1 cellular context compared by ENCODE assay signal in the genomic region with DNA sequence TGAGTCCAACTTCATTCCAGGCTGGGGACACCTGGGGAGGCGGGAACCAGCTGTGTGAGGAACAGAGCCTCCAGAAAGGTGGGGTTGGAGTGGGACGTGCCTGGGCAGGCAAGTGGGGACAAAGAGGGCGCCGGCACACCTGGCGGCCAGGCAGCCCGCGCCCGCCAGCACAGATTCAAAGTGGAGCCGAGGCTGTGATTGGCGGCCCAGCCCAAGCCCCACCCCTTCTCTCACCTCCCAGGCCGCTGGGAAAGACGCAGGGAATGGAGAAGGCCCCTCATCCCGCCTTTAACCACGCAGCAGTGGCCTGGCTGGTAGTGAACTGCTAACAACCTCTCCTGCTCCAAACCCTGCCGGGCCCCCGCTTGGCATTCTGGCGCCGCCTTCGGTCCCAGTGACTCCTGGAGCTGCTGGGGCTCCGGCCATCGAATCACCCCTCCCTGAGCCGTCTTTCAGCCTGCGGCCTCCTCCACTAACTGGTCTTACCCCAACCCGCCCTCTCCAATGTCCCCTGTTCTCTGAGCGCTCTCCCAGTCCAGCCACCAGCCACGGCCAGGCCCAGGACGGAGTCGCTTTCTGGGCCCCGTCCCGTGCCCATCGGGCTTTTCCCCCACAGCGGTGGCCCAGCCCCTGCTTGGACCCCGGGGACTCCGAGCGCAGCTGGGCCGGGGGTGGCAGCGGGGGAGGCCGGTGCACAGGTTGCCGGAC.
TF ChIP-seq lines count a peak whose summit lies in the region.

No MANE protein-coding gene starts in this region.

TF ChIP-seq in HepG2, 621 proteins besides CTCF, POLR2A, EP300 and RAD21 (continued from another document and continues in another):
- TF ChIP-seq HNF1A (IDR thresholded peaks at IDR 0.05; ENCODE audit: low read depth) (no peak), HNF1A (CRISPR knock-in tag; IDR thresholded peaks at IDR 0.05; ENCODE audit: borderline replicate concordance) (0 out of 2 replicates have a peak, but pooled peaks have one; percentile 56), ZNF101 (CRISPR knock-in tag; IDR thresholded peaks at IDR 0.05; ENCODE audit: borderline replicate concordance, low read depth) (0 out of 2 replicates have a peak, but pooled peaks have one; percentile 12), ZKSCAN5 (CRISPR knock-in tag; IDR thresholded peaks at IDR 0.05) (peak; percentile 97), SCMH1 (CRISPR knock-in tag; IDR thresholded peaks at IDR 0.05; ENCODE audit: borderline replicate concordance) (no peak), ZC3H4 (CRISPR knock-in tag; IDR thresholded peaks at IDR 0.05; ENCODE audit: borderline replicate concordance) (peak; percentile 28; the same call in 1 of the 2 replicates), REL (CRISPR knock-in tag; conservative IDR thresholded peaks at IDR 0.05) (peak; percentile 92), YEATS4 (CRISPR knock-in tag; IDR thresholded peaks at IDR 0.05; ENCODE audit: borderline replicate concordance) (peak; percentile 73), POGZ (CRISPR knock-in tag; IDR thresholded peaks at IDR 0.05) (peak; percentile 58; the same call in 1 of the 2 replicates), ZNF296 (CRISPR knock-in tag; conservative IDR thresholded peaks at IDR 0.05) (no peak), MAX (IDR thresholded peaks at IDR 0.05) (peak; percentile 84), ZNF282 (IDR thresholded peaks at IDR 0.05; ENCODE audit: partially characterized antibody) (no peak), RXRA (CRISPR knock-in tag; IDR thresholded peaks at IDR 0.05) (no peak), MAFG (CRISPR knock-in tag; IDR thresholded peaks at IDR 0.05) (no peak), AGO1 (IDR thresholded peaks at IDR 0.05; ENCODE audit: low read depth, low read length, poor library complexity, severe bottlenecking) (peak; percentile 46), DMAP1 (CRISPR knock-in tag; IDR thresholded peaks at IDR 0.05) (peak; percentile 77), ERF (CRISPR knock-in tag; IDR thresholded peaks at IDR 0.05) (peak; percentile 11; the same call in 1 of the 2 replicates), HIVEP1 (CRISPR knock-in tag; IDR thresholded peaks at IDR 0.05) (peak; percentile 43; the same call in 1 of the 2 replicates), ZMYM3 (CRISPR knock-in tag; IDR thresholded peaks at IDR 0.05) (peak; percentile 98), SKI (IDR thresholded peaks at IDR 0.05; ENCODE audit: partially characterized antibody) (no peak), MTA1 (CRISPR knock-in tag; IDR thresholded peaks at IDR 0.05; ENCODE audit: borderline replicate concordance) (peak; percentile 30; the same call in 1 of the 2 replicates), TOPORS (CRISPR knock-in tag; IDR thresholded peaks at IDR 0.05) (peak; percentile 49; the same call in 1 of the 2 replicates), ZNF451 (CRISPR knock-in tag; IDR thresholded peaks at IDR 0.05) (peak; percentile 38), SMAD1 (CRISPR knock-in tag; IDR thresholded peaks at IDR 0.05; ENCODE audit: borderline replicate concordance, low read depth) (peak; percentile 73), ZNF484 (CRISPR knock-in tag; IDR thresholded peaks at IDR 0.05; ENCODE audit: borderline replicate concordance, low read depth) (peak; percentile 40; the same call in 1 of the 2 replicates), MED1 (CRISPR knock-in tag; IDR thresholded peaks at IDR 0.05) (peak; percentile 19; the same call in 1 of the 2 replicates), ZNF816 (CRISPR knock-in tag; IDR thresholded peaks at IDR 0.05; ENCODE audit: borderline replicate concordance) (no peak), ZNF672 (CRISPR knock-in tag; IDR thresholded peaks at IDR 0.05) (peak; percentile 52; the same call in 1 of the 2 replicates), ZNF326 (CRISPR knock-in tag; IDR thresholded peaks at IDR 0.05; ENCODE audit: borderline replicate concordance) (no peak), TP53 (CRISPR knock-in tag; conservative IDR thresholded peaks at IDR 0.05) (no peak), ZNF577 (CRISPR knock-in tag; IDR thresholded peaks at IDR 0.05; ENCODE audit: borderline replicate concordance, low read depth) (no peak), SRSF1 (optimal IDR thresholded peaks at IDR 0.05; ENCODE audit: low read depth, low read length) (peak; percentile 28), ZNF841 (CRISPR knock-in tag; IDR thresholded peaks at IDR 0.05; ENCODE audit: borderline replicate concordance) (peak; percentile 91; the same call in 1 of the 2 replicates), FOSL2 (CRISPR knock-in tag; IDR thresholded peaks at IDR 0.05) (peak; percentile 39; the same call in 1 of the 2 replicates), FOXK1 (CRISPR knock-in tag; IDR thresholded peaks at IDR 0.05; ENCODE audit: borderline replicate concordance, low read depth) (0 out of 2 replicates have a peak, but pooled peaks have one; percentile 10), ZNF615 (CRISPR knock-in tag; IDR thresholded peaks at IDR 0.05; ENCODE audit: borderline replicate concordance) (no peak), HOXA9 (CRISPR knock-in tag; IDR thresholded peaks at IDR 0.05; ENCODE audit: borderline replicate concordance) (peak; percentile 92; the same call in 1 of the 2 replicates), ZNF776 (CRISPR knock-in tag; IDR thresholded peaks at IDR 0.05) (peak; percentile 95), ZFP90 (CRISPR knock-in tag; IDR thresholded peaks at IDR 0.05; ENCODE audit: borderline replicate concordance) (peak; percentile 42; the same call in 1 of the 2 replicates), CBX2 (IDR thresholded peaks at IDR 0.05; ENCODE audit: low read depth, low read length) (no peak), CBX2 (CRISPR knock-in tag; IDR thresholded peaks at IDR 0.05; ENCODE audit: low read depth) (peak; percentile 88; the same call in 1 of the 2 replicates), ADNP (CRISPR knock-in tag; IDR thresholded peaks at IDR 0.05) (no peak), PHF5A (CRISPR knock-in tag; IDR thresholded peaks at IDR 0.05; ENCODE audit: low read depth, unreplicated experiment) (peak; percentile 18), RNF2 (conservative IDR thresholded peaks at IDR 0.05; ENCODE audit: low read depth) (peak; percentile 31; the same call in 1 of the 2 replicates), SALL1 (CRISPR knock-in tag; IDR thresholded peaks at IDR 0.05) (peak; percentile 41; the same call in 1 of the 2 replicates), ZFX (CRISPR knock-in tag; IDR thresholded peaks at IDR 0.05; ENCODE audit: low read depth) (peak; percentile 66; the same call in 1 of the 2 replicates), GZF1 (CRISPR knock-in tag; IDR thresholded peaks at IDR 0.05) (0 out of 2 replicates have a peak, but pooled peaks have one; percentile 16)
- TF ChIP-seq, protein P1, sequence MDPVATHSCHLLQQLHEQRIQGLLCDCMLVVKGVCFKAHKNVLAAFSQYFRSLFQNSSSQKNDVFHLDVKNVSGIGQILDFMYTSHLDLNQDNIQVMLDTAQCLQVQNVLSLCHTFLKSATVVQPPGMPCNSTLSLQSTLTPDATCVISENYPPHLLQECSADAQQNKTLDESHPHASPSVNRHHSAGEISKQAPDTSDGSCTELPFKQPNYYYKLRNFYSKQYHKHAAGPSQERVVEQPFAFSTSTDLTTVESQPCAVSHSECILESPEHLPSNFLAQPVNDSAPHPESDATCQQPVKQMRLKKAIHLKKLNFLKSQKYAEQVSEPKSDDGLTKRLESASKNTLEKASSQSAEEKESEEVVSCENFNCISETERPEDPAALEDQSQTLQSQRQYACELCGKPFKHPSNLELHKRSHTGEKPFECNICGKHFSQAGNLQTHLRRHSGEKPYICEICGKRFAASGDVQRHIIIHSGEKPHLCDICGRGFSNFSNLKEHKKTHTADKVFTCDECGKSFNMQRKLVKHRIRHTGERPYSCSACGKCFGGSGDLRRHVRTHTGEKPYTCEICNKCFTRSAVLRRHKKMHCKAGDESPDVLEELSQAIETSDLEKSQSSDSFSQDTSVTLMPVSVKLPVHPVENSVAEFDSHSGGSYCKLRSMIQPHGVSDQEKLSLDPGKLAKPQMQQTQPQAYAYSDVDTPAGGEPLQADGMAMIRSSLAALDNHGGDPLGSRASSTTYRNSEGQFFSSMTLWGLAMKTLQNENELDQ (CRISPR knock-in tag; IDR thresholded peaks at IDR 0.05; ENCODE audit: borderline replicate concordance): no peak
- TF ChIP-seq, protein P2, sequence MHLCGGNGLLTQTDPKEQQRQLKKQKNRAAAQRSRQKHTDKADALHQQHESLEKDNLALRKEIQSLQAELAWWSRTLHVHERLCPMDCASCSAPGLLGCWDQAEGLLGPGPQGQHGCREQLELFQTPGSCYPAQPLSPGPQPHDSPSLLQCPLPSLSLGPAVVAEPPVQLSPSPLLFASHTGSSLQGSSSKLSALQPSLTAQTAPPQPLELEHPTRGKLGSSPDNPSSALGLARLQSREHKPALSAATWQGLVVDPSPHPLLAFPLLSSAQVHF (CRISPR knock-in tag; IDR thresholded peaks at IDR 0.05): peak; percentile 77; the same call in 1 of the 2 replicates
- TF ChIP-seq, protein P3, sequence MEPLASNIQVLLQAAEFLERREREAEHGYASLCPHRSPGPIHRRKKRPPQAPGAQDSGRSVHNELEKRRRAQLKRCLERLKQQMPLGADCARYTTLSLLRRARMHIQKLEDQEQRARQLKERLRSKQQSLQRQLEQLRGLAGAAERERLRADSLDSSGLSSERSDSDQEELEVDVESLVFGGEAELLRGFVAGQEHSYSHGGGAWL (CRISPR knock-in tag; IDR thresholded peaks at IDR 0.05): 0 out of 2 replicates have a peak, but pooled peaks have one; percentile 53
- TF ChIP-seq, protein P4, sequence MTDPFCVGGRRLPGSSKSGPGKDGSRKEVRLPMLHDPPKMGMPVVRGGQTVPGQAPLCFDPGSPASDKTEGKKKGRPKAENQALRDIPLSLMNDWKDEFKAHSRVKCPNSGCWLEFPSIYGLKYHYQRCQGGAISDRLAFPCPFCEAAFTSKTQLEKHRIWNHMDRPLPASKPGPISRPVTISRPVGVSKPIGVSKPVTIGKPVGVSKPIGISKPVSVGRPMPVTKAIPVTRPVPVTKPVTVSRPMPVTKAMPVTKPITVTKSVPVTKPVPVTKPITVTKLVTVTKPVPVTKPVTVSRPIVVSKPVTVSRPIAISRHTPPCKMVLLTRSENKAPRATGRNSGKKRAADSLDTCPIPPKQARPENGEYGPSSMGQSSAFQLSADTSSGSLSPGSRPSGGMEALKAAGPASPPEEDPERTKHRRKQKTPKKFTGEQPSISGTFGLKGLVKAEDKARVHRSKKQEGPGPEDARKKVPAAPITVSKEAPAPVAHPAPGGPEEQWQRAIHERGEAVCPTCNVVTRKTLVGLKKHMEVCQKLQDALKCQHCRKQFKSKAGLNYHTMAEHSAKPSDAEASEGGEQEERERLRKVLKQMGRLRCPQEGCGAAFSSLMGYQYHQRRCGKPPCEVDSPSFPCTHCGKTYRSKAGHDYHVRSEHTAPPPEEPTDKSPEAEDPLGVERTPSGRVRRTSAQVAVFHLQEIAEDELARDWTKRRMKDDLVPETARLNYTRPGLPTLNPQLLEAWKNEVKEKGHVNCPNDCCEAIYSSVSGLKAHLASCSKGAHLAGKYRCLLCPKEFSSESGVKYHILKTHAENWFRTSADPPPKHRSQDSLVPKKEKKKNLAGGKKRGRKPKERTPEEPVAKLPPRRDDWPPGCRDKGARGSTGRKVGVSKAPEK (CRISPR knock-in tag; IDR thresholded peaks at IDR 0.05; ENCODE audit: borderline replicate concordance): peak; percentile 37; the same call in 1 of the 2 replicates
- TF ChIP-seq, protein P5, sequence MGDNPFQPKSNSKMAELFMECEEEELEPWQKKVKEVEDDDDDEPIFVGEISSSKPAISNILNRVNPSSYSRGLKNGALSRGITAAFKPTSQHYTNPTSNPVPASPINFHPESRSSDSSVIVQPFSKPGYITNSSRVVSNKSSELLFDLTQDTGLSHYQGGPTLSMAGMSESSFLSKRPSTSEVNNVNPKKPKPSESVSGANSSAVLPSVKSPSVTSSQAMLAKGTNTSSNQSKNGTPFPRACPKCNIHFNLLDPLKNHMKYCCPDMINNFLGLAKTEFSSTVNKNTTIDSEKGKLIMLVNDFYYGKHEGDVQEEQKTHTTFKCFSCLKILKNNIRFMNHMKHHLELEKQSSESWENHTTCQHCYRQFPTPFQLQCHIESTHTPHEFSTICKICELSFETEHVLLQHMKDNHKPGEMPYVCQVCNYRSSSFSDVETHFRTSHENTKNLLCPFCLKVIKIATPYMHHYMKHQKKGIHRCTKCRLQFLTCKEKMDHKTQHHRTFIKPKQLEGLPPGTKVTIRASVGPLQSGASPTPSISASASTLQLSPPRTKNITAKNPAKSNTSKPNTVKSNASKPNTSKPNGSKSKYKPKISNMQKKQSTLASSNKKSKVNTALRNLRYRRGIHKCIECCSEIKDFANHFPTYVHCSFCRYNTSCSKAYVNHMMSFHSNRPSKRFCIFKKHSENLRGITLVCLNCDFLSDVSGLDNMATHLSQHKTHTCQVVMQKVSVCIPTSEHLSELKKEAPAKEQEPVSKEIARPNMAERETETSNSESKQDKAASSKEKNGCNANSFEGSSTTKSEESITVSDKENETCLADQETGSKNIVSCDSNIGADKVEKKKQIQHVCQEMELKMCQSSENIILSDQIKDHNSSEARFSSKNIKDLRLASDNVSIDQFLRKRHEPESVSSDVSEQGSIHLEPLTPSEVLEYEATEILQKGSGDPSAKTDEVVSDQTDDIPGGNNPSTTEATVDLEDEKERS (CRISPR knock-in tag; IDR thresholded peaks at IDR 0.05): peak; percentile 89
